In genomic region chr3:102339671-102340070, GRCh38 we compare ENCODE assay signal across 29 cellular contexts.
"Had no signal": no experiment of that assay in that cellular context is flagged by ENCODE, and none has a peak within 500 bp of the region (broad histone marks: within the 10 kb centered on the region; RNA-seq: fewer than 3 reads in every experiment).

No MANE protein-coding gene starts in this region.

- H3K4me3 ChIP-seq: coronary artery, dorsolateral prefrontal cortex, esophagus squamous epithelium, gastroesophageal sphincter had no signal

- ATAC-seq: activated naive CD4-positive, alpha-beta T cell treated with anti-CD3 and anti-CD28 coated beads, Interleukin-2, amount 50 U/mL, for 72 hours; activated T-cell treated with anti-CD3 and anti-CD28 coated beads, Interleukin-2, amount 50 U/mL, for 72 hours; gastroesophageal sphincter had no signal

- FAIRE-seq: astrocyte, bronchial epithelial cell, endometrium, endothelial cell of umbilical vein had no signal

- H3K27ac ChIP-seq: brain microvascular endothelial cell, coronary artery, dorsolateral prefrontal cortex, epithelial cell of prostate, esophagus squamous epithelium, gastroesophageal sphincter had no signal

- H3K9me3 ChIP-seq: esophagus squamous epithelium, gastroesophageal sphincter had no signal

- DNase-seq: activated CD4-positive, alpha-beta memory T cell treated with anti-CD3 and anti-CD28 coated beads, Interleukin-2, amount 10 ng/mL, durations not matched to agents 7 days and 5 days; activated CD4-positive, alpha-beta T cell treated with anti-CD3 and anti-CD28 coated beads for 1 hour; activated CD4-positive, alpha-beta T cell treated with anti-CD3 and anti-CD28 coated beads for 4 hours; activated CD4-positive, alpha-beta T cell treated with anti-CD3 and anti-CD28 coated beads, Interleukin-2, amount 10 ng/mL, durations not matched to agents 7 days and 5 days; activated CD4-positive, alpha-beta T cell treated with anti-CD3 and anti-CD28 coated beads, Interleukin-2, amount 50 U/mL, for 4 hours; activated CD4-positive, CD25-positive, alpha-beta regulatory T cell; activated CD8-positive, alpha-beta memory T cell treated with anti-CD3 and anti-CD28 coated beads, Interleukin-2, amount 50 U/mL, for 48 hours; activated gamma-delta T cell; activated naive CD4-positive, alpha-beta T cell; activated naive CD4-positive, alpha-beta T cell treated with anti-CD3 and anti-CD28 coated beads, Interleukin-2, amount 10 ng/mL, durations not matched to agents 7 days and 5 days; activated naive CD8-positive, alpha-beta T cell treated with anti-CD3 and anti-CD28 coated beads, Interleukin-2, amount 10 ng/mL, durations not matched to agents 7 days and 5 days; activated T-cell treated with anti-CD3 and anti-CD28 coated beads for 4 hours; activated T-cell treated with anti-CD3 and anti-CD28 coated beads, Interleukin-2, amount 50 U/mL, for 24 hours; activated T-cell treated with anti-CD3 and anti-CD28 coated beads, Interleukin-2, amount 50 U/mL, for 72 hours; anterior cingulate cortex; brain microvascular endothelial cell; dorsolateral prefrontal cortex; effector CD4-positive, alpha-beta T cell; esophagus squamous epithelium; foreskin melanocyte; T-helper 2 cell had no signal

- H3K36me3 ChIP-seq: brain microvascular endothelial cell, esophagus squamous epithelium, gastroesophageal sphincter had no signal

- H3K4me1 ChIP-seq: esophagus squamous epithelium, gastroesophageal sphincter had no signal

- H3K27me3 ChIP-seq: brain microvascular endothelial cell, esophagus squamous epithelium, gastroesophageal sphincter had no signal
